ENCODE assay signal across 2 cellular contexts in the genomic region with DNA sequence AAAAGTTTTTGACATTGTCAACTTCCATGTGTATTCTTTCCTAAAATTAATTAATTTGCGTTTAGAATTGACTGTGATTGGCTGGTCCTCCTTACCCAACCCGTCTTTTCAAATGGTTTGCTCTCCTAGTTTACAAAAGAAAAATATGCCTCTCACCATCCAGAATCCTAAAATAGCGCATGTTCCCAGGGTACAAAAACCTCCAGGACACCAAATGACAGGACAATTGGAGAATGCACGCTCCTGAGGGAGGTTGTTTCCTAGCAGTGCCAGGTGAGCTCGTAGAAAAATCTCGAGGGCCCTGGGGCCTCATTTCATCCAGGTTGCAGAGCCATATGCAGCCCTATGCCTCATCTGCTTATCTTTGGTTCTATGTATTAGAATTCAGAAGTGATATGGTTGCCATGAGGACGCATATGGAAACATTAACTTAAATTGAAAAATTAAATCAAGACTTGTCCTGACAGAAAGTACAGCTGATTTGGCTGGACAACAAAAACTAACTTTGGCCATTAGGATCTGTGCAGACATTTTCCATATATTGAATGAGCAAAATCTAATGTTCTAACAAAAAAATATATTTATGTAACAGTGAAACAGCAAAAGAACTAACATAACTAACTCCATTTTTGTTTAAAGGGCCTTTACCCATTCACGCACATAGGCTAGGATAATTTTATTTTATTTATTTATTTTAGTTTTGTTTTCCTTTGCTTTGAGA.
A peak's percentile ranks its signal among the peaks of the same experiment; 100 is the strongest.
TF ChIP-seq lines count a peak whose summit lies in the region.

No MANE protein-coding gene starts in this region.

TF ChIP-seq in HepG2, 621 proteins besides CTCF, POLR2A, EP300 and RAD21 (continued from another document):
- TF ChIP-seq ARID2 (CRISPR knock-in tag; IDR thresholded peaks at IDR 0.05; ENCODE audit: borderline replicate concordance) = 0 out of 2 replicates have a peak, but pooled peaks have one; percentile 53
- TF ChIP-seq ZNF589 (CRISPR knock-in tag; conservative IDR thresholded peaks at IDR 0.05) = 0 out of 2 replicates have a peak, but pooled peaks have one; percentile 30
- no peak for TF ChIP-seq IRX3 (CRISPR knock-in tag; IDR thresholded peaks at IDR 0.05; ENCODE audit: borderline replicate concordance, low read depth)
- TF ChIP-seq, protein P1, sequence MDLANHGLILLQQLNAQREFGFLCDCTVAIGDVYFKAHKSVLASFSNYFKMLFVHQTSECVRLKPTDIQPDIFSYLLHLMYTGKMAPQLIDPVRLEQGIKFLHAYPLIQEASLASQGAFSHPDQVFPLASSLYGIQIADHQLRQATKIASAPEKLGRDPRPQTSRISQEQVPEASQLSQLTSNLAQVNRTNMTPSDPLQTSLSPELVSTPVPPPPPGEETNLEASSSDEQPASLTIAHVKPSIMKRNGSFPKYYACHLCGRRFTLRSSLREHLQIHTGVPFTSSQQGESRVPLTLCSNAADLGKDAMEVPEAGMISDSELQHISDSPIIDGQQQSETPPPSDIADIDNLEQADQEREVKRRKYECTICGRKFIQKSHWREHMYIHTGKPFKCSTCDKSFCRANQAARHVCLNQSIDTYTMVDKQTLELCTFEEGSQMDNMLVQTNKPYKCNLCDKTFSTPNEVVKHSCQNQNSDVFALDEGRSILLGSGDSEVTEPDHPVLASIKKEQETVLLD (CRISPR knock-in tag; IDR thresholded peaks at IDR 0.05; ENCODE audit: low read depth) = no peak

TF ChIP-seq in SK-N-SH treated with all-trans-retinoic acid at 6 μM for 48 hours, 23 proteins besides CTCF, POLR2A, EP300 and RAD21 (continued from another document):
- TF ChIP-seq CSDC2 (CRISPR knock-in tag; IDR thresholded peaks at IDR 0.05) (no peak), TCF4 (CRISPR knock-in tag; IDR thresholded peaks at IDR 0.05; ENCODE audit: borderline replicate concordance) (peak; percentile 88), ISL1 (CRISPR knock-in tag; IDR thresholded peaks at IDR 0.05) (peak; percentile 14; the same call in 1 of the 2 replicates)
- TF ChIP-seq, protein P2, sequence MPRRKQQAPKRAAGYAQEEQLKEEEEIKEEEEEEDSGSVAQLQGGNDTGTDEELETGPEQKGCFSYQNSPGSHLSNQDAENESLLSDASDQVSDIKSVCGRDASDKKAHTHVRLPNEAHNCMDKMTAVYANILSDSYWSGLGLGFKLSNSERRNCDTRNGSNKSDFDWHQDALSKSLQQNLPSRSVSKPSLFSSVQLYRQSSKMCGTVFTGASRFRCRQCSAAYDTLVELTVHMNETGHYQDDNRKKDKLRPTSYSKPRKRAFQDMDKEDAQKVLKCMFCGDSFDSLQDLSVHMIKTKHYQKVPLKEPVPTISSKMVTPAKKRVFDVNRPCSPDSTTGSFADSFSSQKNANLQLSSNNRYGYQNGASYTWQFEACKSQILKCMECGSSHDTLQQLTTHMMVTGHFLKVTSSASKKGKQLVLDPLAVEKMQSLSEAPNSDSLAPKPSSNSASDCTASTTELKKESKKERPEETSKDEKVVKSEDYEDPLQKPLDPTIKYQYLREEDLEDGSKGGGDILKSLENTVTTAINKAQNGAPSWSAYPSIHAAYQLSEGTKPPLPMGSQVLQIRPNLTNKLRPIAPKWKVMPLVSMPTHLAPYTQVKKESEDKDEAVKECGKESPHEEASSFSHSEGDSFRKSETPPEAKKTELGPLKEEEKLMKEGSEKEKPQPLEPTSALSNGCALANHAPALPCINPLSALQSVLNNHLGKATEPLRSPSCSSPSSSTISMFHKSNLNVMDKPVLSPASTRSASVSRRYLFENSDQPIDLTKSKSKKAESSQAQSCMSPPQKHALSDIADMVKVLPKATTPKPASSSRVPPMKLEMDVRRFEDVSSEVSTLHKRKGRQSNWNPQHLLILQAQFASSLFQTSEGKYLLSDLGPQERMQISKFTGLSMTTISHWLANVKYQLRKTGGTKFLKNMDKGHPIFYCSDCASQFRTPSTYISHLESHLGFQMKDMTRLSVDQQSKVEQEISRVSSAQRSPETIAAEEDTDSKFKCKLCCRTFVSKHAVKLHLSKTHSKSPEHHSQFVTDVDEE (CRISPR knock-in tag; IDR thresholded peaks at IDR 0.05) = peak; percentile 30; the same call in 1 of the 2 replicates
